In genomic region chr10:49187044-49187484, GRCh38 we compare ENCODE assay signal across 11 cellular contexts. TPM values are rescaled to one million over a fixed set of nuclear protein-coding genes. Genes with fewer than 3 reads are reported as not detected.
DNase-seq lines count a peak whose midpoint lies in the region; ATAC-seq lines count a peak whose summit lies in the region.
"Had no signal": no experiment of that assay in that cellular context is flagged by ENCODE, and none has a peak within 500 bp of the region (broad histone marks: within the 10 kb centered on the region; RNA-seq: fewer than 3 reads in every experiment).

No MANE protein-coding gene starts in this region.

- no peak overlapping the region for H3K14ac ChIP-seq in trophoblast cell (ENCODE audit: low read length)

- H4K8ac ChIP-seq in trophoblast cell (ENCODE audit: low read depth, low read length), result no peak overlapping the region

- DNase-seq in Caki2 (ENCODE audit: low read depth) (peak; percentile 33), T-cell (no peak), Right ventricle myocardium inferior (ENCODE audit: missing footprints) (no peak), sciatic nerve (ENCODE audit: low spot score) (peak; percentile 28), trophoblast cell (no peak), NCI-H526 (lab: John Stamatoyannopoulos, UW) (no peak), GM19238 (ENCODE audit: insufficient read length, low spot score) (no peak)
- DNase-seq: islet precursor cell had no signal

- no peak overlapping the region for H3K23ac ChIP-seq in trophoblast cell (ENCODE audit: low read length)

- H3K27ac ChIP-seq in trophoblast cell (ENCODE audit: low read depth, low read length), result no peak overlapping the region

- no peak overlapping the region for H2AK5ac ChIP-seq in trophoblast cell (ENCODE audit: low read length)

- no peak overlapping the region for H4K12ac ChIP-seq in trophoblast cell (ENCODE audit: low read depth, low read length)

- no CpG with 5 or more reads among the region's 8 CpGs for WGBS in trophoblast cell (ENCODE audit: extremely low coverage, insufficient coverage, insufficient read length)

- no peak overlapping the region for H3K9ac ChIP-seq in trophoblast cell (ENCODE audit: low read length)

- ATAC-seq in T-cell (replicated peaks in 1 of 4) (no peak), Right ventricle myocardium inferior (peak; percentile 75), sciatic nerve (no peak), HG03159 (IDR thresholded peaks at IDR 0.05; ENCODE audit: unreplicated experiment) (no peak)
- ATAC-seq: HCT116 had no signal

- H3K4me3 Mint-ChIP-seq in T-cell, result peak overlapping the region; percentile 51 to 77 (median 59)

- H3K27me3 ChIP-seq in trophoblast cell (ENCODE audit: insufficient read depth, low read length), result no peaks in the 10 kb centered on the region

- POLR2A ChIA-PET in T-cell (lab: Charles Lee), result no interaction called here

- no peak overlapping the region for H4K91ac ChIP-seq in trophoblast cell (ENCODE audit: low read depth, low read length)

- no peak overlapping the region for H2AFZ ChIP-seq in trophoblast cell (ENCODE audit: insufficient read depth, low read length, poor library complexity)

- no peak overlapping the region for H2BK5ac ChIP-seq in trophoblast cell (ENCODE audit: low read depth, low read length, poor library complexity)

- H3K36me3 ChIP-seq in trophoblast cell (ENCODE audit: control insufficient read depth in 1 of 2, insufficient read depth in 2 of 2, low read length in 2 of 2), result no peaks in the 10 kb centered on the region

- no peaks in the 10 kb centered on the region for H3K36me3 Mint-ChIP-seq in T-cell

- no peaks in the 10 kb centered on the region for H3K79me2 ChIP-seq in trophoblast cell (ENCODE audit: control insufficient read depth, insufficient read depth, low read length, poor library complexity)

- peaks cover 2 to 6% of the 10 kb centered on the region in 2 experiments for H3K4me1 ChIP-seq in trophoblast cell (ENCODE audit: control insufficient read depth in 1 of 2, insufficient read depth in 2 of 2, low read length in 2 of 2)

- no peak overlapping the region for H2BK12ac ChIP-seq in trophoblast cell (ENCODE audit: low read length)

- peaks cover 15 to 83% (median 43%) of the 10 kb centered on the region in 3 donors for H3K4me1 Mint-ChIP-seq in T-cell

- no peak overlapping the region for H3K4ac ChIP-seq in trophoblast cell (ENCODE audit: low read depth, low read length)

- peak overlapping the region; percentile 30 to 96 for H3K27ac Mint-ChIP-seq in T-cell

- H3K79me1 ChIP-seq in trophoblast cell (ENCODE audit: low read length), result no peaks in the 10 kb centered on the region

- no peaks in the 10 kb centered on the region for H3K9me3 Mint-ChIP-seq in T-cell

- no peak overlapping the region for H3K4me3 ChIP-seq in trophoblast cell (ENCODE audit: low read depth, low read length)

- no peak overlapping the region for H3K18ac ChIP-seq in trophoblast cell (ENCODE audit: low read length)

- intact Hi-C loops in Right ventricle myocardium inferior (cut with DNase I) (loop anchor here (5.0 kb wide), 1 partner anchor 105 kb away; no protein-coding TSS in a partner anchor), sciatic nerve (cut with DNase I) (no loop called here)

- no peak overlapping the region for H3K4me2 ChIP-seq in trophoblast cell (ENCODE audit: low read length)

- no peaks in the 10 kb centered on the region for H3K9me3 ChIP-seq in trophoblast cell (ENCODE audit: insufficient read depth, low read depth, low read length)

- in situ Hi-C loops in Caki2 (cut with HindIII; ENCODE audit: low pct_unique_long_range_greater_than_20kb, low sequenced_read_pairs), result no loop called here

- H3K27me3 Mint-ChIP-seq in T-cell, result peaks cover 13 to 16% of the 10 kb centered on the region in 2 donors

- CTCF ChIA-PET in T-cell (lab: Charles Lee), result no interaction called here

- no peak overlapping the region for H2BK120ac ChIP-seq in trophoblast cell (ENCODE audit: insufficient read depth, low read length, poor library complexity)

RNA-seq across cellular contexts. Expression of gene TMEM273, which starts 1.1 kb away (rescaled TPM):
- 2.8 and 8.9 TPM in 2 replicates for total RNA-seq in Caki2 (2014; rRNA removed; shearing (Covaris generic); ENCODE audit: low replicate concordance)
- total RNA-seq in T-cell, result 10 to 100 TPM in 4 of 5 donors, 1 to 10 TPM in 1; 8.4 to 22.9 (median 15.6) TPM
- total RNA-seq in Right ventricle myocardium inferior, result 27.9 TPM
- 35.1 TPM for total RNA-seq in sciatic nerve
- polyA plus RNA-seq in trophoblast cell (2013), result 0.07 and 0.15 TPM in 2 replicates

RNA-seq across cellular contexts. Expression of gene FAM170B, which starts 53.2 kb away (rescaled TPM):
- total RNA-seq in Caki2 (2014; rRNA removed; shearing (Covaris generic); ENCODE audit: low replicate concordance), result not detected in 2 replicates
- total RNA-seq in T-cell (under 1 TPM in 1 of 5 donors, not detected in 4; 0.16 TPM), Right ventricle myocardium inferior (not detected), sciatic nerve (not detected)
- polyA plus RNA-seq in trophoblast cell (2013), result not detected in 2 replicates
- total RNA-seq: pulmonary artery endothelial cell had no signal

Comparison
In these comparisons a context has a peak if more than half of its experiments do, and no peak if none do; other contexts are left out.
1. DNase-seq: peak in Caki2 (single experiment) and sciatic nerve (single experiment); none in T-cell (0 of 34), Right ventricle myocardium inferior (single experiment), trophoblast cell (0 of 2), NCI-H526 (0 of 2) and GM19238 (single experiment).